ENCODE assay signal across 8 cellular contexts in the genomic region with DNA sequence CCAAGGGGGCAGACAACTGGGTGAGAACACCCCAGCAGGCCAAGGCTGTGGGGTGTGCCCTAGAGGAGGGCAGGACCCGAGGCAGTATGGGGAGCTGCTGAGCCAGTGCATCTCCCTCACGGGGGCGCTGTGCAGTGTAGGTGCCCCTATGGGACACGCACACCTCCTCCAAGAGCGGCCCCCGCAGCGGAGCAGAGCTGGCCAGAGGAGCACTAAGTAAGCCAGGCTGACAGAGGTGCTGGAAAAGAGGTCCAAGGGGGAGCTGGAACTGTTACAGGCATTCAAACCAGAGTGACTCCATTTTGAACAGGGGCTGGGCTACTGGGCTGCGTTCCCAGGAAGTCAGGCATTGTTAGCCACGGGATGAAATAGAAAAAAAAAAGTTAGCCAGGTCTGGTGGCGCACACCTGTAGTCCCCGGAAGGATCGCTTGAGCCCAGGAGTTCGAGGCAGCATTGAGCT. TPM values are rescaled to one million over a fixed set of nuclear protein-coding genes. Genes with fewer than 3 reads are reported as not detected.
DNase-seq lines count a peak whose midpoint lies in the region; ATAC-seq and TF ChIP-seq lines count a peak whose summit lies in the region.

No MANE protein-coding gene starts in this region.

- H3K27me3 ChIP-seq in OCI-LY3 (ENCODE audit: low read depth, low read length), result no peaks in the 10 kb centered on the region
- no peaks in the 10 kb centered on the region for H3K27me3 ChIP-seq in upper lobe of left lung

- peak overlapping the region; percentile 74 for H3K27ac Mint-ChIP-seq in activated T-helper 1 cell treated with anti-CD3 and anti-CD28 coated beads, Interleukin-12 subunit alpha, Interleukin-12 subunit beta, Interleukin-2, Interleukin-4 antibody, amounts not matched to agents 30 ng/mL and 10 ng/mL and 1 ng/mL, durations not matched to agents 14 hours and 24 hours and 36 hours

- no peak for TF ChIP-seq POLR2A in upper lobe of left lung (IDR thresholded peaks at IDR 0.05)

- peak overlapping the region; percentile 80 for H2AFZ ChIP-seq in OCI-LY3 (ENCODE audit: low read depth, low read length)

- intact Hi-C loops in activated T-helper 1 cell treated with anti-CD3 and anti-CD28 coated beads, Interleukin-12 subunit alpha, Interleukin-12 subunit beta, Interleukin-2, Interleukin-4 antibody, amounts not matched to agents 30 ng/mL and 10 ng/mL and 1 ng/mL, durations not matched to agents 14 hours and 24 hours and 36 hours (cut with micrococcal nuclease), result loop anchor here (5.0 kb wide), 2 partner anchors 65 to 430 kb away; no protein-coding TSS in a partner anchor
- intact Hi-C loops in posterior vena cava (cut with DNase I), result loop anchor here in 1 of 2 donors (5.0 kb wide), 1 partner anchor 195 kb away; no protein-coding TSS in a partner anchor

- H4K20me1 ChIP-seq in OCI-LY3 (ENCODE audit: insufficient read depth, low read length), result no peaks in the 10 kb centered on the region

- H3K9me3 ChIP-seq in OCI-LY3 (ENCODE audit: insufficient read depth, low read length), result no peaks in the 10 kb centered on the region
- no peaks in the 10 kb centered on the region for H3K9me3 ChIP-seq in upper lobe of left lung

- H3K27me3 Mint-ChIP-seq in activated T-helper 1 cell treated with anti-CD3 and anti-CD28 coated beads, Interleukin-12 subunit alpha, Interleukin-12 subunit beta, Interleukin-2, Interleukin-4 antibody, amounts not matched to agents 30 ng/mL and 10 ng/mL and 1 ng/mL, durations not matched to agents 14 hours and 24 hours and 36 hours (ENCODE audit: insufficient read depth), result peaks cover 5% of the 10 kb centered on the region

- peak; percentile 62 for ATAC-seq in GM19351 (IDR thresholded peaks at IDR 0.05; ENCODE audit: unreplicated experiment)
- ATAC-seq in upper lobe of left lung (ENCODE audit: low FRiP score in 2 of 2), result peak; percentile 79 to 82
- no peak for ATAC-seq in HG03457 (IDR thresholded peaks at IDR 0.05; ENCODE audit: unreplicated experiment)

- H3K36me3 ChIP-seq in OCI-LY3 (replicated peaks; ENCODE audit: low read depth, low read length), result no peaks in the 10 kb centered on the region
- H3K36me3 ChIP-seq in upper lobe of left lung, result no peaks in the 10 kb centered on the region

- WGBS in upper lobe of left lung, 2 donors, result 18 to 26% methylated on average over 12 to 13 of the region's 13 CpGs

- no peaks in the 10 kb centered on the region for H3K79me2 ChIP-seq in OCI-LY3 (ENCODE audit: low read length)

- peaks cover 15% of the 10 kb centered on the region for H3K4me1 Mint-ChIP-seq in activated T-helper 1 cell treated with anti-CD3 and anti-CD28 coated beads, Interleukin-12 subunit alpha, Interleukin-12 subunit beta, Interleukin-2, Interleukin-4 antibody, amounts not matched to agents 30 ng/mL and 10 ng/mL and 1 ng/mL, durations not matched to agents 14 hours and 24 hours and 36 hours (ENCODE audit: low read depth)

- H3K27ac ChIP-seq in OCI-LY3 (ENCODE audit: low read length) (no peak overlapping the region), upper lobe of left lung (peak overlapping the region in 3 of 4 donors; percentile 4 to 77 (median 7))

- peak overlapping the region; percentile 90 for H3K4me2 ChIP-seq in OCI-LY3 (ENCODE audit: low read length)

- TF ChIP-seq EP300 in upper lobe of left lung (IDR thresholded peaks at IDR 0.05), result no peak

- H3K36me3 Mint-ChIP-seq in activated T-helper 1 cell treated with anti-CD3 and anti-CD28 coated beads, Interleukin-12 subunit alpha, Interleukin-12 subunit beta, Interleukin-2, Interleukin-4 antibody, amounts not matched to agents 30 ng/mL and 10 ng/mL and 1 ng/mL, durations not matched to agents 14 hours and 24 hours and 36 hours (ENCODE audit: low read depth), result no peaks in the 10 kb centered on the region

- H3K4me3 Mint-ChIP-seq in activated T-helper 1 cell treated with anti-CD3 and anti-CD28 coated beads, Interleukin-12 subunit alpha, Interleukin-12 subunit beta, Interleukin-2, Interleukin-4 antibody, amounts not matched to agents 30 ng/mL and 10 ng/mL and 1 ng/mL, durations not matched to agents 14 hours and 24 hours and 36 hours, result peak overlapping the region; percentile 86

- no peaks in the 10 kb centered on the region for H3K9me3 Mint-ChIP-seq in activated T-helper 1 cell treated with anti-CD3 and anti-CD28 coated beads, Interleukin-12 subunit alpha, Interleukin-12 subunit beta, Interleukin-2, Interleukin-4 antibody, amounts not matched to agents 30 ng/mL and 10 ng/mL and 1 ng/mL, durations not matched to agents 14 hours and 24 hours and 36 hours

- H3K4me3 ChIP-seq in OCI-LY3 (ENCODE audit: low read length), result peak overlapping the region; percentile 79
- H3K4me3 ChIP-seq in upper lobe of left lung, result peak overlapping the region; percentile 24 to 48 (median 42)

- H3K9ac ChIP-seq in OCI-LY3 (ENCODE audit: low read length), result peak overlapping the region; percentile 73

- TF ChIP-seq CTCF in OCI-LY3 (IDR thresholded peaks at IDR 0.05; ENCODE audit: low read depth, low read length), result peak; percentile 89
- TF ChIP-seq CTCF in upper lobe of left lung (IDR thresholded peaks at IDR 0.05), result peak in 5 of 6 experiments; percentile 39 to 70 (median 58)

- peaks cover 11% of the 10 kb centered on the region; the same call in 1 of the 2 replicates for H3K4me1 ChIP-seq in OCI-LY3 (ENCODE audit: low read length)
- peaks cover 3 to 12% (median 6%) of the 10 kb centered on the region in 4 donors for H3K4me1 ChIP-seq in upper lobe of left lung

- DNase-seq in AML-193 (lab: John Stamatoyannopoulos, UW) (peak; percentile 17 to 28), globus pallidus (ENCODE audit: low spot score) (peak; percentile 29), posterior vena cava (ENCODE audit: low spot score) (peak; percentile 86), upper lobe of left lung (peak; percentile 83 to 87)
- peak; percentile 50 for DNase-seq in activated T-helper 1 cell treated with anti-CD3 and anti-CD28 coated beads, Interleukin-12 subunit alpha, Interleukin-12 subunit beta, Interleukin-2, Interleukin-4 antibody, amounts not matched to agents 30 ng/mL and 10 ng/mL and 1 ng/mL, durations not matched to agents 14 hours and 24 hours and 36 hours (ENCODE audit: low spot score)

RNA-seq across cellular contexts. Expression of gene TST, which starts 41.8 kb away (rescaled TPM):
- total RNA-seq in activated T-helper 1 cell treated with anti-CD3 and anti-CD28 coated beads, Interleukin-12 subunit alpha, Interleukin-12 subunit beta, Interleukin-2, Interleukin-4 antibody, amounts not matched to agents 30 ng/mL and 10 ng/mL and 1 ng/mL, durations not matched to agents 14 hours and 24 hours and 36 hours, result 6.9 and 8.2 TPM in 2 replicates
- total RNA-seq in posterior vena cava (1 to 10 TPM; 8.9 to 9.3 TPM), upper lobe of left lung (10 to 100 TPM; 43.0 to 78.1 (median 70.2) TPM)

RNA-seq across cellular contexts. Expression of gene MPST, which starts 42.1 kb away (rescaled TPM):
- 18.0 and 20.1 TPM in 2 replicates for total RNA-seq in activated T-helper 1 cell treated with anti-CD3 and anti-CD28 coated beads, Interleukin-12 subunit alpha, Interleukin-12 subunit beta, Interleukin-2, Interleukin-4 antibody, amounts not matched to agents 30 ng/mL and 10 ng/mL and 1 ng/mL, durations not matched to agents 14 hours and 24 hours and 36 hours
- total RNA-seq in posterior vena cava (10 to 100 TPM; 19.7 to 21.0 TPM), upper lobe of left lung (100 to 1,000 TPM in 5 of 6 donors, 10 to 100 TPM in 1; 80.8 to 183 (median 135) TPM)

Comparison
In these comparisons a context has a peak if more than half of its experiments do, and no peak if none do; other contexts are left out.
1. DNase-seq: peak in every context shown above with its lines; median percentile 86 in posterior vena cava; 85 in upper lobe of left lung; 50 in activated T-helper 1 cell treated with anti-CD3 and anti-CD28 coated beads, Interleukin-12 subunit alpha, Interleukin-12 subunit beta, Interleukin-2, Interleukin-4 antibody, amounts not matched to agents 30 ng/mL and 10 ng/mL and 1 ng/mL, durations not matched to agents 14 hours and 24 hours and 36 hours; 29 in globus pallidus; 22 in AML-193.